In genomic region chr19:39403331-39404312, GRCh38 we compare ENCODE assay signal across 1 cellular context.
TF ChIP-seq lines count a peak whose summit lies in the region.

No MANE protein-coding gene starts in this region.

TF ChIP-seq in GM12878, 131 proteins besides CTCF, POLR2A, EP300 and RAD21 (continued from another document and continues in another):
- TF ChIP-seq E4F1 (IDR thresholded peaks at IDR 0.05; ENCODE audit: borderline replicate concordance, partially characterized antibody) (no peak), TCF3 (IDR thresholded peaks at IDR 0.05; ENCODE audit: borderline replicate concordance, insufficient read depth, low read depth, low read length) (0 out of 2 replicates have a peak, but pooled peaks have one; percentile 35), CBFB (IDR thresholded peaks at IDR 0.05; ENCODE audit: low read depth) (no peak), ZSCAN29 (IDR thresholded peaks at IDR 0.05) (no peak), CHD1 (IDR thresholded peaks at IDR 0.05; ENCODE audit: low read depth, low read length) (no peak), MAX (IDR thresholded peaks at IDR 0.05; ENCODE audit: low read depth, low read length) (peak; percentile 11; the same call in 1 of the 2 replicates), PKNOX1 (IDR thresholded peaks at IDR 0.05) (no peak), FOXK2 (IDR thresholded peaks at IDR 0.05) (peak; percentile 61), CBX5 (IDR thresholded peaks at IDR 0.05; ENCODE audit: low read depth) (no peak), FOS (IDR thresholded peaks at IDR 0.05; ENCODE audit: borderline replicate concordance, extremely low read depth, insufficient read length) (no peak), TARDBP (IDR thresholded peaks at IDR 0.05; ENCODE audit: borderline replicate concordance) (no peak), ATF2 (IDR thresholded peaks at IDR 0.05; ENCODE audit: low read length) (no peak), NR2F1 (conservative IDR thresholded peaks at IDR 0.05) (peak; percentile 84), IKZF1 (conservative IDR thresholded peaks at IDR 0.05) (peak; percentile 98), TAF1 (IDR thresholded peaks at IDR 0.05; ENCODE audit: borderline replicate concordance, low read depth, low read length) (0 out of 2 replicates have a peak, but pooled peaks have one; percentile 46), EED (IDR thresholded peaks at IDR 0.05; ENCODE audit: low read depth) (peak; percentile 69; the same call in 1 of the 2 replicates), CREM (IDR thresholded peaks at IDR 0.05; ENCODE audit: low read depth) (peak; percentile 79), TCF7 (IDR thresholded peaks at IDR 0.05; ENCODE audit: borderline replicate concordance) (no peak), PBX3 (IDR thresholded peaks at IDR 0.05; ENCODE audit: insufficient replicate concordance, low read depth, low read length) (peak; percentile 24), REST (IDR thresholded peaks at IDR 0.05; ENCODE audit: low read depth, low read length) (no peak), PML (IDR thresholded peaks at IDR 0.05; ENCODE audit: low read length) (no peak), RELA (IDR thresholded peaks at IDR 0.05; ENCODE audit: borderline replicate concordance, partially characterized antibody) (peak; percentile 92), ZBTB11 (CRISPR knock-in tag; IDR thresholded peaks at IDR 0.05) (no peak), CUX1 (IDR thresholded peaks at IDR 0.05; ENCODE audit: insufficient replicate concordance, low read depth, low read length) (no peak), USF1 (IDR thresholded peaks at IDR 0.05; ENCODE audit: borderline replicate concordance, extremely low read length, insufficient read depth, low read depth, low read length) (no peak), BRCA1 (IDR thresholded peaks at IDR 0.05; ENCODE audit: low read depth, low read length) (no peak), IRF5 (IDR thresholded peaks at IDR 0.05; ENCODE audit: borderline replicate concordance) (no peak), GABPA (IDR thresholded peaks at IDR 0.05; ENCODE audit: low read depth) (no peak), SMAD5 (IDR thresholded peaks at IDR 0.05; ENCODE audit: low read depth) (no peak), ZZZ3 (IDR thresholded peaks at IDR 0.05; ENCODE audit: control insufficient read depth, insufficient read length, low read depth) (no peak), ASH2L (IDR thresholded peaks at IDR 0.05; ENCODE audit: borderline replicate concordance, low read depth) (no peak), MYC (IDR thresholded peaks at IDR 0.05; ENCODE audit: insufficient read depth, insufficient read length, insufficient replicate concordance, low read length, severe bottlenecking) (no peak), ETV6 (conservative IDR thresholded peaks at IDR 0.05 in 1 of 2, IDR thresholded peaks at IDR 0.05 in 1 of 2; ENCODE audit: borderline replicate concordance in 1 of 2, low read depth in 1 of 2) (peak in 1 of 2 experiments; percentile 69; a peak in 2 of 4 replicates), USF2 (IDR thresholded peaks at IDR 0.05; ENCODE audit: borderline replicate concordance, low read depth, low read length) (no peak)
